ENCODE assay signal across 1 cellular context in the genomic region with DNA sequence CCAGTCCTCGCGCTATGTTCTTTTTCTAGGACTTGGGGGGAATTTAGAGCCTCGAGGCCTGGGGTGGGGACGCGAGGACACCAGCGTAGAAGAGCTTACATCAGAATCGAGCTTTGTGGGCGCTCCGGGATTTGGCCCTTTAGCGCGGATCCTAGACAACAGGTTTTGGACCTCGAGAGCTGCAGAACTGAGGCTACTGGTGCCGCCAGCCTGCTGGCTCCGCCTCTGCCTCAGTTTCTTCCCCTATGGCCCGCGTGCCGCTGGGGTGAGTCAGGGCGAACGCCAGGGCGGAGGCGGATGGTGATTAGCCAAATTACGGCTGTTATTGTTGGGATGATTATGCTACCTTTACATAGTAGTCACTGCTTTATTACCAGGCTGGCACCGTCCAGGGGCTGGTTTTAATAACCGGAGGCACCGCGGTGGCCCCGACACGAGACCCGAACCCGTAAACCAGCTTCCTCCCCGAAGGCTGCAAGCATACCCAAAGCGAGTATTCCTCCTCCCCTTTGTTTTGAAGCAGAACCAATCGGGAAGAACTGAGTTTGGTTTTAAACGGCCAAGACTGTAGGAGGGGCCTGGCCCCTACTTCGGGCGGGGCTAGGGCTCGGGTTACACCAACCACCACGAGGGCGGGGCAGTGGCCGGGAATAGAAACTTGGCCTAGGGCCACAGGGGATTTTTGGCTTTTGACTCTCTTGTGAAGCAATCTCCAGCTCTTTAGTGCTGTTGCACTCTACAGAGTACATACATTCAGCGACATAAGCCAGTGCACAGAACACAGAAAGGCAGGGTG.
TF ChIP-seq lines count a peak whose summit lies in the region.

No MANE protein-coding gene starts in this region.

TF ChIP-seq in HEK293, 187 proteins besides CTCF, POLR2A, EP300 and RAD21 (continued from another document):
- TF ChIP-seq GLI2 (tag by site-specific recombination; IDR thresholded peaks at IDR 0.05; ENCODE audit: borderline replicate concordance, low read depth) (no peak; the same call in 1 of the 2 replicates), ZNF792 (tag by site-specific recombination; IDR thresholded peaks at IDR 0.05) (peak; percentile 26; the same call in 1 of the 2 replicates), ZNF510 (tag by site-specific recombination; IDR thresholded peaks at IDR 0.05; ENCODE audit: insufficient replicate concordance) (no peak), ZNF341 (tag by site-specific recombination; IDR thresholded peaks at IDR 0.05; ENCODE audit: low read depth) (peak; percentile 64), ZNF248 (tag by site-specific recombination; IDR thresholded peaks at IDR 0.05) (no peak), ZNF292 (tag by site-specific recombination; IDR thresholded peaks at IDR 0.05; ENCODE audit: borderline replicate concordance, low read depth) (no peak), ZNF404 (tag by site-specific recombination; IDR thresholded peaks at IDR 0.05) (no peak), ZNF394 (tag by site-specific recombination; IDR thresholded peaks at IDR 0.05; ENCODE audit: borderline replicate concordance) (0 out of 2 replicates have a peak, but pooled peaks have one; percentile 17), ZNF2 (tag by site-specific recombination; IDR thresholded peaks at IDR 0.05) (peak; percentile 59), ZBTB20 (tag by site-specific recombination; IDR thresholded peaks at IDR 0.05) (peak; percentile 48), ZSCAN23 (tag by site-specific recombination; IDR thresholded peaks at IDR 0.05) (peak; percentile 52; the same call in 1 of the 2 replicates), PATZ1 (tag by site-specific recombination; IDR thresholded peaks at IDR 0.05) (peak; percentile 94), PRDM10 (tag by site-specific recombination; IDR thresholded peaks at IDR 0.05) (peak; percentile 77), WT1 (tag by site-specific recombination; IDR thresholded peaks at IDR 0.05) (no peak; the same call in 1 of the 2 replicates), SCRT2 (tag by site-specific recombination; IDR thresholded peaks at IDR 0.05) (peak; percentile 89), ZNF558 (tag by site-specific recombination; IDR thresholded peaks at IDR 0.05) (peak; percentile 61), MZF1 (tag by site-specific recombination; IDR thresholded peaks at IDR 0.05; ENCODE audit: borderline replicate concordance) (peak; percentile 92), OSR2 (tag by site-specific recombination; IDR thresholded peaks at IDR 0.05) (peak; percentile 9; the same call in 1 of the 2 replicates), ZNF654 (tag by site-specific recombination; IDR thresholded peaks at IDR 0.05; ENCODE audit: low read depth) (0 out of 2 replicates have a peak, but pooled peaks have one; percentile 3)
- TF ChIP-seq, protein P1, sequence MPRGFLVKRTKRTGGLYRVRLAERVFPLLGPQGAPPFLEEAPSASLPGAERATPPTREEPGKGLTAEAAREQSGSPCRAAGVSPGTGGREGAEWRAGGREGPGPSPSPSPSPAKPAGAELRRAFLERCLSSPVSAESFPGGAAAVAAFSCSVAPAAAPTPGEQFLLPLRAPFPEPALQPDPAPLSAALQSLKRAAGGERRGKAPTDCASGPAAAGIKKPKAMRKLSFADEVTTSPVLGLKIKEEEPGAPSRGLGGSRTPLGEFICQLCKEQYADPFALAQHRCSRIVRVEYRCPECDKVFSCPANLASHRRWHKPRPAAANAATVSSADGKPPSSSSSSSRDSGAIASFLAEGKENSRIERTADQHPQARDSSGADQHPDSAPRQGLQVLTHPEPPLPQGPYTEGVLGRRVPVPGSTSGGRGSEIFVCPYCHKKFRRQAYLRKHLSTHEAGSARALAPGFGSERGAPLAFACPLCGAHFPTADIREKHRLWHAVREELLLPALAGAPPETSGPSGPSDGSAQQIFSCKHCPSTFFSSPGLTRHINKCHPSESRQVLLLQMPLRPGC (tag by site-specific recombination; IDR thresholded peaks at IDR 0.05): peak; percentile 28
